ENCODE assay signal across 1 cellular context in the genomic region with DNA sequence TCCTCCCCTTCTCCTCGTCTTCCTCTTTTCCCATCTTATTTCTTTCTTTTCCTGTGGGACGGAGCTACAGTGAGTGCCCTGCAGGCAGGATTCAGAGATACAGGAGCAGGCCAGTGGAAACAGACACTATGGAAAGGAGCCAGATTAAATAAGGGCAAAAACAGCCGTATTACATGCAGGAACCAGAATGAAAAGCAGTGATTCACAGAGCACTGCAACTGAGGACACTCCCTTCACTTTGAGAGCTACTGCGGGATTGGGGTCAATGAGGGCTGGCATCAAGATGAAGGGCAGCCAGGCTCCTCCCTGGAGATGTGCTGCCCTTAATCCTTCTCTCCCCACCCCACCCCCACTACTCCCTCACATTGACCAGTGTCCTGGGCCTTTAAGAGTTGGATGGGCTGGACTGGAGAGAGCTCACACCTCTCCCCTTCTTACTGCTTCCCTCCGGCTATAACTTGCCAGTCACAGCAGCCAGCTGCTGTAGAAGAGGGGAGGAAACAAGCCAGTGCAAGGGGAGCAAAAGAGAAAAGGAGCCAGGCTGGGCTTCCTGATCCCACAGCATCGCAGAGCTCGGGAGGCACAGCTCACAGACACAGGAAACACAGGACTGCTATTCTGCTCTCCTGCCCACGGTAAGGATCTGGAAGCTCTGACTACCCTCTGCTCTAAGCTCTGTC.
TF ChIP-seq lines count a peak whose summit lies in the region.

A gene (plus strand): TSS at position 464 of the 680 bp plus-strand sequence. CDS start 7,841 bp downstream, outside the sequence.

TF ChIP-seq in SK-N-SH, 30 proteins besides CTCF, POLR2A, EP300 and RAD21 (continued from another document):
- TF ChIP-seq, protein P1, sequence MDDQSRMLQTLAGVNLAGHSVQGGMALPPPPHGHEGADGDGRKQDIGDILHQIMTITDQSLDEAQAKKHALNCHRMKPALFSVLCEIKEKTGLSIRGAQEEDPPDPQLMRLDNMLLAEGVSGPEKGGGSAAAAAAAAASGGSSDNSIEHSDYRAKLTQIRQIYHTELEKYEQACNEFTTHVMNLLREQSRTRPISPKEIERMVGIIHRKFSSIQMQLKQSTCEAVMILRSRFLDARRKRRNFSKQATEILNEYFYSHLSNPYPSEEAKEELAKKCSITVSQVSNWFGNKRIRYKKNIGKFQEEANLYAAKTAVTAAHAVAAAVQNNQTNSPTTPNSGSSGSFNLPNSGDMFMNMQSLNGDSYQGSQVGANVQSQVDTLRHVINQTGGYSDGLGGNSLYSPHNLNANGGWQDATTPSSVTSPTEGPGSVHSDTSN (IDR thresholded peaks at IDR 0.05), result no peak
- TF ChIP-seq, protein P2, sequence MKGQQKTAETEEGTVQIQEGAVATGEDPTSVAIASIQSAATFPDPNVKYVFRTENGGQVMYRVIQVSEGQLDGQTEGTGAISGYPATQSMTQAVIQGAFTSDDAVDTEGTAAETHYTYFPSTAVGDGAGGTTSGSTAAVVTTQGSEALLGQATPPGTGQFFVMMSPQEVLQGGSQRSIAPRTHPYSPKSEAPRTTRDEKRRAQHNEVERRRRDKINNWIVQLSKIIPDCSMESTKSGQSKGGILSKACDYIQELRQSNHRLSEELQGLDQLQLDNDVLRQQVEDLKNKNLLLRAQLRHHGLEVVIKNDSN (IDR thresholded peaks at IDR 0.05; ENCODE audit: borderline replicate concordance, low read depth), result no peak
- no peak for TF ChIP-seq EZH2phosphoT487 (IDR thresholded peaks at IDR 0.05; ENCODE audit: borderline replicate concordance, low read depth)
- 0 out of 2 replicates have a peak, but pooled peaks have one; percentile 28 for TF ChIP-seq RCOR1 (IDR thresholded peaks at IDR 0.05; ENCODE audit: low read length)
- no peak for TF ChIP-seq FOSL2 (IDR thresholded peaks at IDR 0.05; ENCODE audit: borderline replicate concordance, low read depth)
- TF ChIP-seq ELF1 (IDR thresholded peaks at IDR 0.05), result no peak
- TF ChIP-seq RXRA (IDR thresholded peaks at IDR 0.05; ENCODE audit: borderline replicate concordance, low read depth), result no peak
- TF ChIP-seq GATA2 (CRISPR knock-in tag; IDR thresholded peaks at IDR 0.05), result peak; percentile 76
- TF ChIP-seq, protein P3, sequence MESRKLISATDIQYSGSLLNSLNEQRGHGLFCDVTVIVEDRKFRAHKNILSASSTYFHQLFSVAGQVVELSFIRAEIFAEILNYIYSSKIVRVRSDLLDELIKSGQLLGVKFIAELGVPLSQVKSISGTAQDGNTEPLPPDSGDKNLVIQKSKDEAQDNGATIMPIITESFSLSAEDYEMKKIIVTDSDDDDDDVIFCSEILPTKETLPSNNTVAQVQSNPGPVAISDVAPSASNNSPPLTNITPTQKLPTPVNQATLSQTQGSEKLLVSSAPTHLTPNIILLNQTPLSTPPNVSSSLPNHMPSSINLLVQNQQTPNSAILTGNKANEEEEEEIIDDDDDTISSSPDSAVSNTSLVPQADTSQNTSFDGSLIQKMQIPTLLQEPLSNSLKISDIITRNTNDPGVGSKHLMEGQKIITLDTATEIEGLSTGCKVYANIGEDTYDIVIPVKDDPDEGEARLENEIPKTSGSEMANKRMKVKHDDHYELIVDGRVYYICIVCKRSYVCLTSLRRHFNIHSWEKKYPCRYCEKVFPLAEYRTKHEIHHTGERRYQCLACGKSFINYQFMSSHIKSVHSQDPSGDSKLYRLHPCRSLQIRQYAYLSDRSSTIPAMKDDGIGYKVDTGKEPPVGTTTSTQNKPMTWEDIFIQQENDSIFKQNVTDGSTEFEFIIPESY (IDR thresholded peaks at IDR 0.05; ENCODE audit: borderline replicate concordance, low read depth), result no peak
- no peak for TF ChIP-seq YY1 (IDR thresholded peaks at IDR 0.05; ENCODE audit: low read depth)
- TF ChIP-seq, protein P4, sequence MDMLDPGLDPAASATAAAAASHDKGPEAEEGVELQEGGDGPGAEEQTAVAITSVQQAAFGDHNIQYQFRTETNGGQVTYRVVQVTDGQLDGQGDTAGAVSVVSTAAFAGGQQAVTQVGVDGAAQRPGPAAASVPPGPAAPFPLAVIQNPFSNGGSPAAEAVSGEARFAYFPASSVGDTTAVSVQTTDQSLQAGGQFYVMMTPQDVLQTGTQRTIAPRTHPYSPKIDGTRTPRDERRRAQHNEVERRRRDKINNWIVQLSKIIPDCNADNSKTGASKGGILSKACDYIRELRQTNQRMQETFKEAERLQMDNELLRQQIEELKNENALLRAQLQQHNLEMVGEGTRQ (IDR thresholded peaks at IDR 0.05; ENCODE audit: borderline replicate concordance, low read depth, low read length), result no peak
- TF ChIP-seq GABPA (IDR thresholded peaks at IDR 0.05; ENCODE audit: low read depth), result no peak
TF ChIP-seq in SK-N-SH: peak in this region for 10.
